In the genomic region with DNA sequence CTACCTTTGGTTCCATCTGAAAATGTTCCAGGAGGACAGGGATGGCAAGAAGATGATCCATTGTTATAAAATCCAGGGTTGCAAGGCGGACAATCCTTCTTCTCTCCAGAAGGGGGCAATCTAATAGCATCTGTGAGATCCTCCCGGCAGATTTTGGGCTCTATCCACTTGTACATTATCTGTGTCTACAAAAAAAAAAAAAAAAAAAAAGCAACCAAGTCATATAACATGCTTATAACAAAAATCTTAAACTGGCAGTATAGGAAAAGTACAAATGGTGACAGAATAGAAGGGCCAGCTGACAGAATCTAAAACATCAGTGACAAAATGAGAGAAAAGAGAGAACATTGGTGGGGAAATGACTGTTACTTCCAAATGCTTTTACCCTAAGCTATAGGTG, we compare ENCODE assay signal across 9 cellular contexts.
DNase-seq lines count a peak whose midpoint lies in the region; ATAC-seq and TF ChIP-seq lines count a peak whose summit lies in the region.
"Had no signal": no experiment of that assay in that cellular context is flagged by ENCODE, and none has a peak within 500 bp of the region (broad histone marks: within the 10 kb centered on the region; RNA-seq: fewer than 3 reads in every experiment).

No MANE protein-coding gene starts in this region.

- no peaks in the 10 kb centered on the region for H3K9me3 Mint-ChIP-seq in effector memory CD8-positive, alpha-beta T cell
- H3K9me3 Mint-ChIP-seq in nephron progenitor cell = no peaks in the 10 kb centered on the region

- H3K79me2 ChIP-seq in Loucy (ENCODE audit: insufficient read depth, low read length) = no peaks in the 10 kb centered on the region

- H3K4me1 ChIP-seq in Loucy (ENCODE audit: insufficient read depth, low read length, poor library complexity, severe bottlenecking) = no peaks in the 10 kb centered on the region
- peaks cover 16% of the 10 kb centered on the region for H3K4me1 ChIP-seq in RWPE2 (ENCODE audit: insufficient read depth, poor library complexity, severe bottlenecking)

- peak; percentile 79 for TF ChIP-seq CTCF in Loucy (conservative IDR thresholded peaks at IDR 0.05; ENCODE audit: low read length)
- TF ChIP-seq CTCF in RWPE2 (IDR thresholded peaks at IDR 0.05; ENCODE audit: poor library complexity, severe bottlenecking) = peak; percentile 86
- peak; percentile 63 for TF ChIP-seq CTCF in nephron progenitor cell (IDR thresholded peaks at IDR 0.05)

- no peaks in the 10 kb centered on the region for H3K36me3 ChIP-seq in Loucy (ENCODE audit: insufficient read depth, low read length)
- peaks cover 36% of the 10 kb centered on the region for H3K36me3 ChIP-seq in RWPE2 (ENCODE audit: low read depth)

- peaks cover 6% of the 10 kb centered on the region for H3K36me3 Mint-ChIP-seq in effector memory CD8-positive, alpha-beta T cell (ENCODE audit: insufficient read depth)
- H3K36me3 Mint-ChIP-seq in nephron progenitor cell (ENCODE audit: low read depth) = peaks cover 10% of the 10 kb centered on the region

- no peak overlapping the region for H3K27ac Mint-ChIP-seq in effector memory CD8-positive, alpha-beta T cell
- no peak overlapping the region for H3K27ac Mint-ChIP-seq in nephron progenitor cell

- no peaks in the 10 kb centered on the region for H4K20me1 ChIP-seq in Loucy (ENCODE audit: insufficient read depth, low read length, poor library complexity, severe bottlenecking)

- peak; percentile 49 for ATAC-seq in GM21360 (IDR thresholded peaks at IDR 0.05; ENCODE audit: unreplicated experiment)
- ATAC-seq in RWPE2 (ENCODE audit: low read depth) = no peak
- peak; percentile 74 for ATAC-seq in effector memory CD8-positive, alpha-beta T cell (replicated peaks)

- H3K4me1 Mint-ChIP-seq in effector memory CD8-positive, alpha-beta T cell (ENCODE audit: low read depth in 2 of 2) = no peaks in the 10 kb centered on the region
- H3K4me1 Mint-ChIP-seq in nephron progenitor cell = no peaks in the 10 kb centered on the region

- peak; percentile 19 for DNase-seq in activated gamma-delta T cell treated with Interleukin-2 at 50 U/mL for 16 hours
- no peak for DNase-seq in activated gamma-delta T cell (lab: John Stamatoyannopoulos, UW)
- DNase-seq in RWPE2 (ENCODE audit: low spot score) = no peak
- peak; percentile 11 to 28 (median 23) for DNase-seq in effector memory CD8-positive, alpha-beta T cell
- peak; percentile 29 for DNase-seq in nephron progenitor cell
- no peak for DNase-seq in GF-D8 (lab: John Stamatoyannopoulos, UW)

- H3K9ac ChIP-seq in Loucy (ENCODE audit: low read depth, low read length, poor library complexity, severe bottlenecking) = no peak overlapping the region

- H3K27me3 ChIP-seq in Loucy (ENCODE audit: insufficient read depth, low read length, poor library complexity, severe bottlenecking) (no peaks in the 10 kb centered on the region), RWPE2 (ENCODE audit: insufficient read depth, poor library complexity, severe bottlenecking) (no peaks in the 10 kb centered on the region)

- H3K4me3 Mint-ChIP-seq in effector memory CD8-positive, alpha-beta T cell = no peak overlapping the region
- H3K4me3 Mint-ChIP-seq in nephron progenitor cell = no peak overlapping the region

- H3K9me2 ChIP-seq in Loucy (replicated peaks; ENCODE audit: low read depth, low read length) = no peaks in the 10 kb centered on the region

- H2AFZ ChIP-seq in Loucy (ENCODE audit: low read length) = no peak overlapping the region

- H3K9me3 ChIP-seq in Loucy (ENCODE audit: insufficient read depth, low read depth, low read length) = no peaks in the 10 kb centered on the region
- no peaks in the 10 kb centered on the region for H3K9me3 ChIP-seq in RWPE2 (ENCODE audit: severe bottlenecking)

- H3K4me3 ChIP-seq in Loucy (ENCODE audit: low read length, poor library complexity, severe bottlenecking) (no peak overlapping the region), RWPE2 (ENCODE audit: severe bottlenecking) (no peak overlapping the region)

- H3K27ac ChIP-seq in RWPE2 (ENCODE audit: poor library complexity, severe bottlenecking) = no peak overlapping the region
- H3K27ac ChIP-seq: epithelial cell of prostate had no signal

- no peak overlapping the region for H3K4me2 ChIP-seq in Loucy (ENCODE audit: low read depth, low read length, poor library complexity, severe bottlenecking)

- H3F3A ChIP-seq in Loucy (ENCODE audit: low read depth) = no peaks in the 10 kb centered on the region

- peaks cover 0 to 6% of the 10 kb centered on the region in 2 donors for H3K27me3 Mint-ChIP-seq in effector memory CD8-positive, alpha-beta T cell
- H3K27me3 Mint-ChIP-seq in nephron progenitor cell (ENCODE audit: low read depth, poor library complexity) = no peaks in the 10 kb centered on the region

Comparison
In these comparisons a context has a peak if more than half of its experiments do, and no peak if none do; other contexts are left out.
1. DNase-seq: peak in activated gamma-delta T cell treated with Interleukin-2 at 50 U/mL for 16 hours (single experiment), effector memory CD8-positive, alpha-beta T cell (3 of 3) and nephron progenitor cell (single experiment); none in activated gamma-delta T cell (single experiment), RWPE2 (single experiment) and GF-D8 (single experiment).
2. Peak in every context shown above with its lines, with median percentiles within 50 percentile points of each other: CTCF ChIP-seq.